Comparison of ENCODE assay signal across 27 cellular contexts in the genomic region with DNA sequence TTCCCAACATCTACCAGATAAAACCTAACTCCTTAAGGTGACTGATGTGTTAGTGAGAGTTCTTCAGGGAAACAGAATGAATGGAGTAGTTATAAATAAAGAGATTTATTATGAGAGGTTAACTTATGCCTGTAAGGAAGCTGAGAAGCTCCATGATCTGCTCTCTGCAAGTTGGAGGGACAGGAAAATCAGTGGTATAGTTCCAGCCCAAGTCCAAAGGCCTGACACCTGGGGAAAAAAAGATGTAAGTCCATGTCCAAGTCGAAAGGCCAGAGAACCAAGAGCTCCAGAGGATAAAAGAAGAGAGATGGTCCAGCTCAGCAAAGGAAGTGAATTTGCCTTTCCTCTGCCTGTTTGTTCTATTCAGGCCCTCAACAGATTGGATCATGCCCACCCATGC. TPM values are rescaled to one million over a fixed set of nuclear protein-coding genes. Genes with fewer than 3 reads are reported as not detected.
"Had no signal": no experiment of that assay in that cellular context is flagged by ENCODE, and none has a peak within 500 bp of the region (broad histone marks: within the 10 kb centered on the region; RNA-seq: fewer than 3 reads in every experiment).

No MANE protein-coding gene starts in this region.

- H3K9me3 ChIP-seq: Peyer's patch, SJCRH30 had no signal

- FAIRE-seq: HTR-8/SVneo, K562 had no signal

- H2AFZ ChIP-seq: PC-9 had no signal

- H3K27me3 ChIP-seq: Peyer's patch, SJCRH30 had no signal

- DNase-seq: Kasumi-1, MM.1S, NCI-H1048, NCI-H1105 treated with DMSO at 0.1 percent for 48 hours, NCI-H1417 treated with DMSO at 0.1 percent for 48 hours, NCI-H187, NCI-H2029, NCI-H2081 treated with DMSO at 0.1 percent for 48 hours, NCI-H2171, NCI-H226, NCI-H446, NCI-H510A, NCI-H524 treated with DMSO at 0.1 percent for 48 hours, NCI-H69, NCI-H774, Peyer's patch, SHP77 treated with DMSO at 0.1 percent for 48 hours, SJCRH30 had no signal

- H3K27ac ChIP-seq: HL-60, KMS-11, PC-9, Peyer's patch, SJCRH30 had no signal

- H3K4me1 ChIP-seq: Peyer's patch, SJCRH30 had no signal

- H3K4me3 ChIP-seq: K562, PC-9, Peyer's patch, SJCRH30 had no signal

- H3K36me3 ChIP-seq: Peyer's patch, SJCRH30 had no signal

- H3K9ac ChIP-seq: KMS-11 had no signal

- H3K4me2 ChIP-seq: KMS-11, PC-9 had no signal

RNA-seq across cellular contexts. Expression of gene KRTAP24-1, which starts 27.1 kb away (rescaled TPM):
- total RNA-seq: K562, M059J, PC-9, Peyer's patch, Right ventricle myocardium inferior, RPMI7951, SJCRH30 had no signal
- polyA plus RNA-seq: IgD-negative memory B cell, K562 had no signal

RNA-seq across cellular contexts. Expression of gene KRTAP25-1, which starts 33.6 kb away (rescaled TPM):
- total RNA-seq: K562, M059J, PC-9, Peyer's patch, Right ventricle myocardium inferior, RPMI7951, SJCRH30 had no signal
- polyA plus RNA-seq: IgD-negative memory B cell, K562 had no signal

RNA-seq across cellular contexts. Expression of gene CLDN8, which starts 39.8 kb away (rescaled TPM):
- total RNA-seq: K562, M059J, Right ventricle myocardium inferior, RPMI7951, SJCRH30 had no signal
- polyA plus RNA-seq: IgD-negative memory B cell, K562 had no signal
